In genomic region chr1:51296379-51297357, GRCh38 we compare ENCODE assay signal across 8 cellular contexts.
A peak's percentile ranks its signal among the peaks of the same experiment; 100 is the strongest.
DNase-seq lines count a peak whose midpoint lies in the region; ATAC-seq and TF ChIP-seq lines count a peak whose summit lies in the region.

No MANE protein-coding gene starts in this region.

- H3K36me3 ChIP-seq in Loucy (ENCODE audit: insufficient read depth, low read length) (no peaks in the 10 kb centered on the region), subcutaneous abdominal adipose tissue (ENCODE audit: control insufficient read depth in 5 of 5, insufficient read depth in 5 of 5, low read length in 5 of 5) (no peaks in the 10 kb centered on the region)

- H3K27ac ChIP-seq in subcutaneous abdominal adipose tissue (ENCODE audit: low read depth, low read length): no peak overlapping the region

- TF ChIP-seq CTCF in Loucy (conservative IDR thresholded peaks at IDR 0.05; ENCODE audit: low read length): peak; percentile 96

- H3K9ac ChIP-seq in Loucy (ENCODE audit: low read depth, low read length, poor library complexity, severe bottlenecking) (peak overlapping the region; percentile 1), subcutaneous abdominal adipose tissue (ENCODE audit: low read length in 5 of 5) (peak overlapping the region in 4 of 5 donors; percentile 43 to 72 (median 64))

- no peaks in the 10 kb centered on the region for H3K9me2 ChIP-seq in Loucy (replicated peaks; ENCODE audit: low read depth, low read length)

- peak; percentile 94 for DNase-seq in COLO668 (lab: John Stamatoyannopoulos, UW; ENCODE audit: unreplicated experiment)
- DNase-seq in SHP77 (lab: John Stamatoyannopoulos, UW): peak; percentile 74 to 79
- peak; percentile 89 for DNase-seq in activated effector memory CD4-positive, alpha-beta T cell treated with anti-CD3 and anti-CD28 coated beads, Interleukin-2, amount 50 U/mL, for 16 hours
- peak; percentile 70 for DNase-seq in foreskin melanocyte
- peak in 52 of 56 donors; percentile 9 to 85 (median 58) for DNase-seq in nucleus accumbens (lab: John Stamatoyannopoulos, UW)

- H3K9me3 ChIP-seq in Loucy (ENCODE audit: insufficient read depth, low read depth, low read length): no peaks in the 10 kb centered on the region
- H3K9me3 ChIP-seq in subcutaneous abdominal adipose tissue (ENCODE audit: control insufficient read depth in 5 of 5, low read length in 5 of 5): no peaks in the 10 kb centered on the region

- H3K27me3 ChIP-seq in Loucy (ENCODE audit: insufficient read depth, low read length, poor library complexity, severe bottlenecking): no peaks in the 10 kb centered on the region
- no peaks in the 10 kb centered on the region for H3K27me3 ChIP-seq in subcutaneous abdominal adipose tissue (ENCODE audit: control insufficient read depth in 5 of 5, insufficient read depth in 4 of 5, low read length in 5 of 5)

- peak; percentile 57 for ATAC-seq in GM21423 (IDR thresholded peaks at IDR 0.05; ENCODE audit: unreplicated experiment)

- H4K20me1 ChIP-seq in Loucy (ENCODE audit: insufficient read depth, low read length, poor library complexity, severe bottlenecking): no peaks in the 10 kb centered on the region

- peak overlapping the region; percentile 52 for H3K4me2 ChIP-seq in Loucy (ENCODE audit: low read depth, low read length, poor library complexity, severe bottlenecking)

- H3K4me1 ChIP-seq in Loucy (ENCODE audit: insufficient read depth, low read length, poor library complexity, severe bottlenecking) (peaks cover 10% of the 10 kb centered on the region), subcutaneous abdominal adipose tissue (ENCODE audit: control insufficient read depth in 5 of 5, insufficient read depth in 5 of 5, low read length in 5 of 5) (peaks cover 0 to 19% (median 14%) of the 10 kb centered on the region in 5 donors)

- H3F3A ChIP-seq in Loucy (ENCODE audit: low read depth): no peaks in the 10 kb centered on the region

- H3K4me3 ChIP-seq in Loucy (ENCODE audit: low read length, poor library complexity, severe bottlenecking) (peak overlapping the region; percentile 4), subcutaneous abdominal adipose tissue (ENCODE audit: low read depth in 1 of 5, low read length in 5 of 5) (peak overlapping the region; percentile 64 to 75 (median 72))

- H2AFZ ChIP-seq in Loucy (ENCODE audit: low read length): peak overlapping the region; percentile 84

- no peaks in the 10 kb centered on the region for H3K79me2 ChIP-seq in Loucy (ENCODE audit: insufficient read depth, low read length)
